1 cellular context compared by ENCODE assay signal in genomic region chr2:163752252-163752651, GRCh38.
TF ChIP-seq lines count a peak whose summit lies in the region.

No MANE protein-coding gene starts in this region.

TF ChIP-seq in SK-N-SH, 30 proteins besides CTCF, POLR2A, EP300 and RAD21 (continued from another document):
- TF ChIP-seq REST (IDR thresholded peaks at IDR 0.05; ENCODE audit: low read depth, low read length), result no peak
- TF ChIP-seq IRF3 (IDR thresholded peaks at IDR 0.05; ENCODE audit: low read depth, low read length), result no peak
- no peak for TF ChIP-seq POLR2AphosphoS5 (IDR thresholded peaks at IDR 0.05; ENCODE audit: low read depth, low read length)
- no peak for TF ChIP-seq USF2 (IDR thresholded peaks at IDR 0.05; ENCODE audit: borderline replicate concordance, low read depth, low read length)
- no peak for TF ChIP-seq SMC3 (IDR thresholded peaks at IDR 0.05; ENCODE audit: low read depth, low read length)
- TF ChIP-seq TAF1 (IDR thresholded peaks at IDR 0.05; ENCODE audit: borderline replicate concordance, low read depth, low read length), result no peak
- no peak for TF ChIP-seq FOXM1 (IDR thresholded peaks at IDR 0.05; ENCODE audit: low read depth)
- TF ChIP-seq RXRA (IDR thresholded peaks at IDR 0.05; ENCODE audit: borderline replicate concordance, low read depth), result no peak
- no peak for TF ChIP-seq FOSL2 (IDR thresholded peaks at IDR 0.05; ENCODE audit: borderline replicate concordance, low read depth)
- no peak for TF ChIP-seq MEF2A (IDR thresholded peaks at IDR 0.05; ENCODE audit: borderline replicate concordance, low read depth)
- TF ChIP-seq RFX5 (IDR thresholded peaks at IDR 0.05; ENCODE audit: low read length), result no peak
- TF ChIP-seq GABPA (IDR thresholded peaks at IDR 0.05; ENCODE audit: low read depth), result no peak
- TF ChIP-seq YY1 (IDR thresholded peaks at IDR 0.05; ENCODE audit: low read depth), result no peak
- no peak for TF ChIP-seq JUND (IDR thresholded peaks at IDR 0.05)
- no peak for TF ChIP-seq TEAD4 (IDR thresholded peaks at IDR 0.05; ENCODE audit: borderline replicate concordance, insufficient read depth)
- no peak for TF ChIP-seq CHD2 (IDR thresholded peaks at IDR 0.05; ENCODE audit: low read length, partially characterized antibody)
- TF ChIP-seq TCF12 (IDR thresholded peaks at IDR 0.05), result no peak
